In the genomic region with DNA sequence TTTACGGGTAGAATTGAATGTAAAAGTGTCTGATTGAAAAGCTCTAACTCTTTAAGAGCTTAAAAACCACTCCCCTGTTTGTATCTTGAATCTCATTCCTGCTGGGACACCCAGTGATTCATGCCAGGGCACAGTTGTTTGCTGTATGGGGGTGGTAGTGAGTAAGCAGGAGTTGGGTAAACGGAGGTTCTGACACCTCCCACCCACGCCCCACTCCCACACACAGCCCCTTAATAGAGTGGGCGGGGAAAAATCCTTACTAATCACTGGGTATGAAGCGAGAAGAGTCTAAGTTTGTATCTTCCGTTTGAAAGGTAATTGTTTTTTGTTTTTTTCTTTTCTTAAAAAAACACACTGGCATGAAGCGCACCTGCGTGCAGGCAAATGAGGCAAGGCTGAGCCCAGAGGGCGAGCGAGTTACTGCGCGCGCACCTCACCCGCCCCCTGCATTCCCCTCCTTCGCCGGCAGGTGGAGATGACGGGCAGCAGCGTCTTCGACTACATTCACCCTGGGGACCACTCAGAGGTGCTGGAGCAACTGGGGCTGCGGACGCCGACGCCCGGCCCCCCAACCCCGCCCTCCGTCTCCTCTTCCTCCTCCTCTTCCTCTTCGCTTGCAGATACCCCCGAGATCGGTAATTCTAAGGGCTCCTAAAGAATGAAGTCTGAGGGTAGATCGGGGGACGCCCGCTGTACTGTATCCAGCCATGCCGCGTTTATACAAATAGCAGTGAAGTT, we compare ENCODE assay signal across 1 cellular context.
TF ChIP-seq lines count a peak whose summit lies in the region.

No MANE protein-coding gene starts in this region.

TF ChIP-seq in HEK293, 187 proteins besides CTCF, POLR2A, EP300 and RAD21 (continued from another document and continues in another):
- TF ChIP-seq, protein P1, sequence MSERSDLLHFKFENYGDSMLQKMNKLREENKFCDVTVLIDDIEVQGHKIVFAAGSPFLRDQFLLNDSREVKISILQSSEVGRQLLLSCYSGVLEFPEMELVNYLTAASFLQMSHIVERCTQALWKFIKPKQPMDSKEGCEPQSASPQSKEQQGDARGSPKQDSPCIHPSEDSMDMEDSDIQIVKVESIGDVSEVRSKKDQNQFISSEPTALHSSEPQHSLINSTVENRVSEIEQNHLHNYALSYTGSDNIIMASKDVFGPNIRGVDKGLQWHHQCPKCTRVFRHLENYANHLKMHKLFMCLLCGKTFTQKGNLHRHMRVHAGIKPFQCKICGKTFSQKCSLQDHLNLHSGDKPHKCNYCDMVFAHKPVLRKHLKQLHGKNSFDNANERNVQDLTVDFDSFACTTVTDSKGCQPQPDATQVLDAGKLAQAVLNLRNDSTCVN (tag by site-specific recombination; optimal IDR thresholded peaks at IDR 0.05) = peak; percentile 63
- TF ChIP-seq, protein P2, sequence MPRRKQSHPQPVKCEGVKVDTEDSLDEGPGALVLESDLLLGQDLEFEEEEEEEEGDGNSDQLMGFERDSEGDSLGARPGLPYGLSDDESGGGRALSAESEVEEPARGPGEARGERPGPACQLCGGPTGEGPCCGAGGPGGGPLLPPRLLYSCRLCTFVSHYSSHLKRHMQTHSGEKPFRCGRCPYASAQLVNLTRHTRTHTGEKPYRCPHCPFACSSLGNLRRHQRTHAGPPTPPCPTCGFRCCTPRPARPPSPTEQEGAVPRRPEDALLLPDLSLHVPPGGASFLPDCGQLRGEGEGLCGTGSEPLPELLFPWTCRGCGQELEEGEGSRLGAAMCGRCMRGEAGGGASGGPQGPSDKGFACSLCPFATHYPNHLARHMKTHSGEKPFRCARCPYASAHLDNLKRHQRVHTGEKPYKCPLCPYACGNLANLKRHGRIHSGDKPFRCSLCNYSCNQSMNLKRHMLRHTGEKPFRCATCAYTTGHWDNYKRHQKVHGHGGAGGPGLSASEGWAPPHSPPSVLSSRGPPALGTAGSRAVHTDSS (tag by site-specific recombination; IDR thresholded peaks at IDR 0.05) = peak; percentile 99
- TF ChIP-seq, protein P3, sequence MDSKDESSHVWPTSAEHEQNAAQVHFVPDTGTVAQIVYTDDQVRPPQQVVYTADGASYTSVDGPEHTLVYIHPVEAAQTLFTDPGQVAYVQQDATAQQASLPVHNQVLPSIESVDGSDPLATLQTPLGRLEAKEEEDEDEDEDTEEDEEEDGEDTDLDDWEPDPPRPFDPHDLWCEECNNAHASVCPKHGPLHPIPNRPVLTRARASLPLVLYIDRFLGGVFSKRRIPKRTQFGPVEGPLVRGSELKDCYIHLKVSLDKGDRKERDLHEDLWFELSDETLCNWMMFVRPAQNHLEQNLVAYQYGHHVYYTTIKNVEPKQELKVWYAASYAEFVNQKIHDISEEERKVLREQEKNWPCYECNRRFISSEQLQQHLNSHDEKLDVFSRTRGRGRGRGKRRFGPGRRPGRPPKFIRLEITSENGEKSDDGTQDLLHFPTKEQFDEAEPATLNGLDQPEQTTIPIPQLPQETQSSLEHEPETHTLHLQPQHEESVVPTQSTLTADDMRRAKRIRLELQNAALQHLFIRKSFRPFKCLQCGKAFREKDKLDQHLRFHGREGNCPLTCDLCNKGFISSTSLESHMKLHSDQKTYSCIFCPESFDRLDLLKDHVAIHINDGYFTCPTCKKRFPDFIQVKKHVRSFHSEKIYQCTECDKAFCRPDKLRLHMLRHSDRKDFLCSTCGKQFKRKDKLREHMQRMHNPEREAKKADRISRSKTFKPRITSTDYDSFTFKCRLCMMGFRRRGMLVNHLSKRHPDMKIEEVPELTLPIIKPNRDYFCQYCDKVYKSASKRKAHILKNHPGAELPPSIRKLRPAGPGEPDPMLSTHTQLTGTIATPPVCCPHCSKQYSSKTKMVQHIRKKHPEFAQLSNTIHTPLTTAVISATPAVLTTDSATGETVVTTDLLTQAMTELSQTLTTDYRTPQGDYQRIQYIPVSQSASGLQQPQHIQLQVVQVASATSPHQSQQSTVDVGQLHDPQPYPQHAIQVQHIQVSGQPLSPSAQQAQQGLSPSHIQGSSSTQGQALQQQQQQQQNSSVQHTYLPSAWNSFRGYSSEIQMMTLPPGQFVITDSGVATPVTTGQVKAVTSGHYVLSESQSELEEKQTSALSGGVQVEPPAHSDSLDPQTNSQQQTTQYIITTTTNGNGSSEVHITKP (tag by site-specific recombination; IDR thresholded peaks at IDR 0.05) = no peak
- TF ChIP-seq BCL11A (tag by site-specific recombination; IDR thresholded peaks at IDR 0.05; ENCODE audit: low read depth) (no peak), KLF10 (tag by site-specific recombination; IDR thresholded peaks at IDR 0.05) (peak; percentile 15), ZEB2 (tag by site-specific recombination; IDR thresholded peaks at IDR 0.05) (0 out of 2 replicates have a peak, but pooled peaks have one; percentile 62), ZNF292 (tag by site-specific recombination; IDR thresholded peaks at IDR 0.05; ENCODE audit: borderline replicate concordance, low read depth) (no peak), OSR2 (tag by site-specific recombination; IDR thresholded peaks at IDR 0.05) (no peak), ZNF560 (tag by site-specific recombination; IDR thresholded peaks at IDR 0.05; ENCODE audit: borderline replicate concordance) (no peak), ZNF394 (tag by site-specific recombination; IDR thresholded peaks at IDR 0.05; ENCODE audit: borderline replicate concordance) (0 out of 2 replicates have a peak, but pooled peaks have one; percentile 62), ZNF335 (tag by site-specific recombination; conservative IDR thresholded peaks at IDR 0.05) (peak; percentile 90), ZSCAN16 (tag by site-specific recombination; IDR thresholded peaks at IDR 0.05) (0 out of 2 replicates have a peak, but pooled peaks have one; percentile 31), ZNF670 (tag by site-specific recombination; IDR thresholded peaks at IDR 0.05; ENCODE audit: low read depth) (no peak), ZNF324 (tag by site-specific recombination; IDR thresholded peaks at IDR 0.05) (no peak), ZNF610 (tag by site-specific recombination; IDR thresholded peaks at IDR 0.05; ENCODE audit: borderline replicate concordance) (no peak), ZNF10 (tag by site-specific recombination; IDR thresholded peaks at IDR 0.05) (0 out of 2 replicates have a peak, but pooled peaks have one; percentile 17), ZNF202 (tag by site-specific recombination; IDR thresholded peaks at IDR 0.05; ENCODE audit: borderline replicate concordance) (no peak), ZNF266 (tag by site-specific recombination; IDR thresholded peaks at IDR 0.05; ENCODE audit: low read depth) (no peak), ZNF707 (tag by site-specific recombination; IDR thresholded peaks at IDR 0.05) (no peak), SP2 (tag by site-specific recombination; IDR thresholded peaks at IDR 0.05) (peak; percentile 59), MZF1 (tag by site-specific recombination; IDR thresholded peaks at IDR 0.05; ENCODE audit: borderline replicate concordance) (no peak), GLIS1 (tag by site-specific recombination; IDR thresholded peaks at IDR 0.05) (no peak), ZNF677 (tag by site-specific recombination; IDR thresholded peaks at IDR 0.05) (no peak), ZNF274 (IDR thresholded peaks at IDR 0.05; ENCODE audit: low read length) (no peak), ZNF274 (tag by site-specific recombination; IDR thresholded peaks at IDR 0.05; ENCODE audit: borderline replicate concordance) (no peak), WT1 (tag by site-specific recombination; IDR thresholded peaks at IDR 0.05) (0 out of 2 replicates have a peak, but pooled peaks have one; percentile 7), OVOL3 (tag by site-specific recombination; IDR thresholded peaks at IDR 0.05) (no peak), ZNF341 (tag by site-specific recombination; IDR thresholded peaks at IDR 0.05; ENCODE audit: low read depth) (no peak), ZNF433 (tag by site-specific recombination; IDR thresholded peaks at IDR 0.05; ENCODE audit: low read depth) (no peak), ZNF623 (tag by site-specific recombination; IDR thresholded peaks at IDR 0.05) (no peak), ZNF23 (tag by site-specific recombination; IDR thresholded peaks at IDR 0.05; ENCODE audit: borderline replicate concordance) (no peak)
- TF ChIP-seq, protein P4, sequence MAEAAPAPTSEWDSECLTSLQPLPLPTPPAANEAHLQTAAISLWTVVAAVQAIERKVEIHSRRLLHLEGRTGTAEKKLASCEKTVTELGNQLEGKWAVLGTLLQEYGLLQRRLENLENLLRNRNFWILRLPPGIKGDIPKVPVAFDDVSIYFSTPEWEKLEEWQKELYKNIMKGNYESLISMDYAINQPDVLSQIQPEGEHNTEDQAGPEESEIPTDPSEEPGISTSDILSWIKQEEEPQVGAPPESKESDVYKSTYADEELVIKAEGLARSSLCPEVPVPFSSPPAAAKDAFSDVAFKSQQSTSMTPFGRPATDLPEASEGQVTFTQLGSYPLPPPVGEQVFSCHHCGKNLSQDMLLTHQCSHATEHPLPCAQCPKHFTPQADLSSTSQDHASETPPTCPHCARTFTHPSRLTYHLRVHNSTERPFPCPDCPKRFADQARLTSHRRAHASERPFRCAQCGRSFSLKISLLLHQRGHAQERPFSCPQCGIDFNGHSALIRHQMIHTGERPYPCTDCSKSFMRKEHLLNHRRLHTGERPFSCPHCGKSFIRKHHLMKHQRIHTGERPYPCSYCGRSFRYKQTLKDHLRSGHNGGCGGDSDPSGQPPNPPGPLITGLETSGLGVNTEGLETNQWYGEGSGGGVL (tag by site-specific recombination; IDR thresholded peaks at IDR 0.05) = peak; percentile 70; the same call in 1 of the 2 replicates
- TF ChIP-seq, protein P5, sequence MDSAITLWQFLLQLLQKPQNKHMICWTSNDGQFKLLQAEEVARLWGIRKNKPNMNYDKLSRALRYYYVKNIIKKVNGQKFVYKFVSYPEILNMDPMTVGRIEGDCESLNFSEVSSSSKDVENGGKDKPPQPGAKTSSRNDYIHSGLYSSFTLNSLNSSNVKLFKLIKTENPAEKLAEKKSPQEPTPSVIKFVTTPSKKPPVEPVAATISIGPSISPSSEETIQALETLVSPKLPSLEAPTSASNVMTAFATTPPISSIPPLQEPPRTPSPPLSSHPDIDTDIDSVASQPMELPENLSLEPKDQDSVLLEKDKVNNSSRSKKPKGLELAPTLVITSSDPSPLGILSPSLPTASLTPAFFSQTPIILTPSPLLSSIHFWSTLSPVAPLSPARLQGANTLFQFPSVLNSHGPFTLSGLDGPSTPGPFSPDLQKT (IDR thresholded peaks at IDR 0.05; ENCODE audit: borderline replicate concordance, low read depth, low read length) = no peak
- TF ChIP-seq, protein P6, sequence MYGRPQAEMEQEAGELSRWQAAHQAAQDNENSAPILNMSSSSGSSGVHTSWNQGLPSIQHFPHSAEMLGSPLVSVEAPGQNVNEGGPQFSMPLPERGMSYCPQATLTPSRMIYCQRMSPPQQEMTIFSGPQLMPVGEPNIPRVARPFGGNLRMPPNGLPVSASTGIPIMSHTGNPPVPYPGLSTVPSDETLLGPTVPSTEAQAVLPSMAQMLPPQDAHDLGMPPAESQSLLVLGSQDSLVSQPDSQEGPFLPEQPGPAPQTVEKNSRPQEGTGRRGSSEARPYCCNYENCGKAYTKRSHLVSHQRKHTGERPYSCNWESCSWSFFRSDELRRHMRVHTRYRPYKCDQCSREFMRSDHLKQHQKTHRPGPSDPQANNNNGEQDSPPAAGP (tag by site-specific recombination; IDR thresholded peaks at IDR 0.05) = 0 out of 2 replicates have a peak, but pooled peaks have one; percentile 58
- TF ChIP-seq, protein P7, sequence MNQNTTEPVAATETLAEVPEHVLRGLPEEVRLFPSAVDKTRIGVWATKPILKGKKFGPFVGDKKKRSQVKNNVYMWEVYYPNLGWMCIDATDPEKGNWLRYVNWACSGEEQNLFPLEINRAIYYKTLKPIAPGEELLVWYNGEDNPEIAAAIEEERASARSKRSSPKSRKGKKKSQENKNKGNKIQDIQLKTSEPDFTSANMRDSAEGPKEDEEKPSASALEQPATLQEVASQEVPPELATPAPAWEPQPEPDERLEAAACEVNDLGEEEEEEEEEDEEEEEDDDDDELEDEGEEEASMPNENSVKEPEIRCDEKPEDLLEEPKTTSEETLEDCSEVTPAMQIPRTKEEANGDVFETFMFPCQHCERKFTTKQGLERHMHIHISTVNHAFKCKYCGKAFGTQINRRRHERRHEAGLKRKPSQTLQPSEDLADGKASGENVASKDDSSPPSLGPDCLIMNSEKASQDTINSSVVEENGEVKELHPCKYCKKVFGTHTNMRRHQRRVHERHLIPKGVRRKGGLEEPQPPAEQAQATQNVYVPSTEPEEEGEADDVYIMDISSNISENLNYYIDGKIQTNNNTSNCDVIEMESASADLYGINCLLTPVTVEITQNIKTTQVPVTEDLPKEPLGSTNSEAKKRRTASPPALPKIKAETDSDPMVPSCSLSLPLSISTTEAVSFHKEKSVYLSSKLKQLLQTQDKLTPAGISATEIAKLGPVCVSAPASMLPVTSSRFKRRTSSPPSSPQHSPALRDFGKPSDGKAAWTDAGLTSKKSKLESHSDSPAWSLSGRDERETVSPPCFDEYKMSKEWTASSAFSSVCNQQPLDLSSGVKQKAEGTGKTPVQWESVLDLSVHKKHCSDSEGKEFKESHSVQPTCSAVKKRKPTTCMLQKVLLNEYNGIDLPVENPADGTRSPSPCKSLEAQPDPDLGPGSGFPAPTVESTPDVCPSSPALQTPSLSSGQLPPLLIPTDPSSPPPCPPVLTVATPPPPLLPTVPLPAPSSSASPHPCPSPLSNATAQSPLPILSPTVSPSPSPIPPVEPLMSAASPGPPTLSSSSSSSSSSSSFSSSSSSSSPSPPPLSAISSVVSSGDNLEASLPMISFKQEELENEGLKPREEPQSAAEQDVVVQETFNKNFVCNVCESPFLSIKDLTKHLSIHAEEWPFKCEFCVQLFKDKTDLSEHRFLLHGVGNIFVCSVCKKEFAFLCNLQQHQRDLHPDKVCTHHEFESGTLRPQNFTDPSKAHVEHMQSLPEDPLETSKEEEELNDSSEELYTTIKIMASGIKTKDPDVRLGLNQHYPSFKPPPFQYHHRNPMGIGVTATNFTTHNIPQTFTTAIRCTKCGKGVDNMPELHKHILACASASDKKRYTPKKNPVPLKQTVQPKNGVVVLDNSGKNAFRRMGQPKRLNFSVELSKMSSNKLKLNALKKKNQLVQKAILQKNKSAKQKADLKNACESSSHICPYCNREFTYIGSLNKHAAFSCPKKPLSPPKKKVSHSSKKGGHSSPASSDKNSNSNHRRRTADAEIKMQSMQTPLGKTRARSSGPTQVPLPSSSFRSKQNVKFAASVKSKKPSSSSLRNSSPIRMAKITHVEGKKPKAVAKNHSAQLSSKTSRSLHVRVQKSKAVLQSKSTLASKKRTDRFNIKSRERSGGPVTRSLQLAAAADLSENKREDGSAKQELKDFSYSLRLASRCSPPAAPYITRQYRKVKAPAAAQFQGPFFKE (tag by site-specific recombination; IDR thresholded peaks at IDR 0.05; ENCODE audit: borderline replicate concordance) = no peak
- TF ChIP-seq, protein P8, sequence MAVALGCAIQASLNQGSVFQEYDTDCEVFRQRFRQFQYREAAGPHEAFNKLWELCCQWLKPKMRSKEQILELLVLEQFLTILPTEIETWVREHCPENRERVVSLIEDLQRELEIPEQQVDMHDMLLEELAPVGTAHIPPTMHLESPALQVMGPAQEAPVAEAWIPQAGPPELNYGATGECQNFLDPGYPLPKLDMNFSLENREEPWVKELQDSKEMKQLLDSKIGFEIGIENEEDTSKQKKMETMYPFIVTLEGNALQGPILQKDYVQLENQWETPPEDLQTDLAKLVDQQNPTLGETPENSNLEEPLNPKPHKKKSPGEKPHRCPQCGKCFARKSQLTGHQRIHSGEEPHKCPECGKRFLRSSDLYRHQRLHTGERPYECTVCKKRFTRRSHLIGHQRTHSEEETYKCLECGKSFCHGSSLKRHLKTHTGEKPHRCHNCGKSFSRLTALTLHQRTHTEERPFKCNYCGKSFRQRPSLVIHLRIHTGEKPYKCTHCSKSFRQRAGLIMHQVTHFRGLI (tag by site-specific recombination; IDR thresholded peaks at IDR 0.05) = 0 out of 2 replicates have a peak, but pooled peaks have one; percentile 15
